Comparison of ENCODE assay signal across 31 cellular contexts in genomic region chr14:68592948-68593347, GRCh38.
DNase-seq lines count a peak whose midpoint lies in the region; ATAC-seq, FAIRE-seq and TF ChIP-seq lines count a peak whose summit lies in the region.
"Had no signal": no experiment of that assay in that cellular context is flagged by ENCODE, and none has a peak within 500 bp of the region (broad histone marks: within the 10 kb centered on the region; RNA-seq: fewer than 3 reads in every experiment).

No MANE protein-coding gene starts in this region.

- no peak for TF ChIP-seq EP300 in K562 (IDR thresholded peaks at IDR 0.05; ENCODE audit: low read length)
- no peak for TF ChIP-seq EP300 in SK-N-SH (IDR thresholded peaks at IDR 0.05; ENCODE audit: borderline replicate concordance in 1 of 2, low read depth in 1 of 2, low read length in 1 of 2)

- no peak for FAIRE-seq in K562 (lab: Jason Lieb, UNC)
- FAIRE-seq: colon, RCC 7860 had no signal

- H3K4me2 ChIP-seq in K562 (ENCODE audit: insufficient read depth, low read length), result no peak overlapping the region
- no peak overlapping the region for H3K4me2 ChIP-seq in SK-N-SH

- CTCF ChIA-PET in activated CD8-positive, alpha-beta T cell treated with anti-CD3 and anti-CD28 coated beads, Interleukin-2, amount 10 ng/mL, durations not matched to agents 7 days and 5 days (lab: Charles Lee), result no interaction called here
- CTCF ChIA-PET in activated CD8-positive, alpha-beta T cell treated with anti-CD3 and anti-CD28 coated beads for 36 hours (lab: Charles Lee), result no interaction called here
- CTCF ChIA-PET in K562 (lab: Yijun Ruan, JAX; ENCODE audit: low intra/inter-chr PET ratio), result no interaction called here
- CTCF ChIA-PET in SK-N-SH (lab: Yijun Ruan, JAX), result no interaction called here

- H4K20me1 ChIP-seq in K562 (replicated peaks; ENCODE audit: control insufficient read depth, insufficient read depth, low read length), result no peaks in the 10 kb centered on the region
- no peaks in the 10 kb centered on the region for H4K20me1 ChIP-seq in SK-N-SH (ENCODE audit: insufficient read depth)

- no peaks in the 10 kb centered on the region for H3F3A ChIP-seq in SK-N-SH (replicated peaks; ENCODE audit: insufficient read depth)

- in situ Hi-C loops in K562 (cut with MboI), result no loop called here

- H3K79me2 ChIP-seq in K562 (ENCODE audit: control insufficient read depth, insufficient read depth, low read length) (no peaks in the 10 kb centered on the region), SK-N-SH (ENCODE audit: insufficient read depth) (no peaks in the 10 kb centered on the region)

- no peaks in the 10 kb centered on the region for H3K36me3 Mint-ChIP-seq in activated CD8-positive, alpha-beta T cell treated with anti-CD3 and anti-CD28 coated beads, Interleukin-2, amount 10 ng/mL, durations not matched to agents 7 days and 5 days (ENCODE audit: low read depth)
- H3K36me3 Mint-ChIP-seq in activated CD8-positive, alpha-beta T cell treated with anti-CD3 and anti-CD28 coated beads for 36 hours (ENCODE audit: low read depth), result no peaks in the 10 kb centered on the region
- H3K36me3 Mint-ChIP-seq in nephron (ENCODE audit: low read depth), result no peaks in the 10 kb centered on the region
- peaks cover 0 to 5% of the 10 kb centered on the region in 2 donors for H3K36me3 Mint-ChIP-seq in stimulated activated naive B cell treated with anti-CD40 and anti-IgM and Interleukin-4, amounts not matched to agents 10 μg/mL and 1 μg/mL and 100 μg/mL, for 72 hours
- H3K36me3 Mint-ChIP-seq: memory B cell; naive thymus-derived CD8-positive, alpha-beta T cell had no signal

- no peaks in the 10 kb centered on the region for H3K36me3 ChIP-seq in K562 (ENCODE audit: control insufficient read depth, insufficient read depth, low read length)
- H3K36me3 ChIP-seq in SK-N-SH (replicated peaks in 1 of 2; ENCODE audit: control insufficient read depth in 1 of 2, insufficient read depth in 2 of 2, low read length in 1 of 2), result no peaks in the 10 kb centered on the region
- H3K36me3 ChIP-seq: heart right ventricle, right lobe of liver, stomach, transverse colon had no signal

- H3K9me3 Mint-ChIP-seq in activated CD8-positive, alpha-beta T cell treated with anti-CD3 and anti-CD28 coated beads, Interleukin-2, amount 10 ng/mL, durations not matched to agents 7 days and 5 days (ENCODE audit: insufficient read depth), result no peaks in the 10 kb centered on the region
- H3K9me3 Mint-ChIP-seq in activated CD8-positive, alpha-beta T cell treated with anti-CD3 and anti-CD28 coated beads for 36 hours, result no peaks in the 10 kb centered on the region
- no peaks in the 10 kb centered on the region for H3K9me3 Mint-ChIP-seq in nephron
- H3K9me3 Mint-ChIP-seq in stimulated activated naive B cell treated with anti-CD40 and anti-IgM and Interleukin-4, amounts not matched to agents 10 μg/mL and 1 μg/mL and 100 μg/mL, for 72 hours, result peaks cover 0 to 2% of the 10 kb centered on the region in 2 donors
- H3K9me3 Mint-ChIP-seq: activated T-helper 1 cell treated with anti-CD3 and anti-CD28 coated beads, Interleukin-12 subunit alpha, Interleukin-12 subunit beta, Interleukin-2, Interleukin-4 antibody, amounts not matched to agents 30 ng/mL and 10 ng/mL and 1 ng/mL, durations not matched to agents 14 hours and 24 hours and 36 hours; memory B cell; naive thymus-derived CD8-positive, alpha-beta T cell; T-helper 1 cell treated with Interleukin-12 subunit alpha and Interleukin-12 subunit beta and Interleukin-4 antibody, amounts not matched to agents 30 μg/mL and 1 μg/mL, for 36 hours had no signal

- H3K9ac ChIP-seq in K562 (ENCODE audit: insufficient read depth in 1 of 2, low read depth in 2 of 2, low read length in 2 of 2), result no peak overlapping the region
- no peak overlapping the region for H3K9ac ChIP-seq in SK-N-SH

- no peak for TF ChIP-seq POLR2A in K562 (conservative IDR thresholded peaks at IDR 0.05)

- no peak for TF ChIP-seq RAD21 in K562 (CRISPR knock-in tag; conservative IDR thresholded peaks at IDR 0.05 in 1 of 2, IDR thresholded peaks at IDR 0.05 in 1 of 2)
- TF ChIP-seq RAD21 in SK-N-SH (IDR thresholded peaks at IDR 0.05; ENCODE audit: low read length), result no peak

- H3K27me3 ChIP-seq in K562 (ENCODE audit: control insufficient read depth in 2 of 2, insufficient read depth in 2 of 2, low read length in 2 of 2) (no peaks in the 10 kb centered on the region; a peak in 2 of 5 replicates), SK-N-SH (ENCODE audit: insufficient read depth) (no peaks in the 10 kb centered on the region)
- H3K27me3 ChIP-seq: foreskin keratinocyte, heart right ventricle, right lobe of liver, stomach, transverse colon had no signal

- H3K27ac ChIP-seq in K562 (ENCODE audit: extremely low read depth, low read depth, low read length) (no peak overlapping the region), SK-N-SH (ENCODE audit: low read depth in 2 of 2, low read length in 1 of 2) (no peak overlapping the region)
- H3K27ac ChIP-seq: 22Rv1, foreskin keratinocyte, right lobe of liver had no signal

- H3K9me3 ChIP-seq in K562 (replicated peaks; ENCODE audit: control insufficient read depth, insufficient read depth, low read depth, low read length) (no peaks in the 10 kb centered on the region), SK-N-SH (no peaks in the 10 kb centered on the region)
- H3K9me3 ChIP-seq: heart right ventricle, right lobe of liver, stomach, transverse colon had no signal

- H2AFZ ChIP-seq in K562 (ENCODE audit: low read depth, low read length), result no peak overlapping the region
- no peak overlapping the region for H2AFZ ChIP-seq in SK-N-SH (ENCODE audit: low read depth)

- WGBS in K562 (ENCODE audit: insufficient coverage, low coverage, missing lambda C conversion rate), result 20% methylated on average over 5 of the region's 5 CpGs
- 93% methylated on average over 5 of the region's 5 CpGs for WGBS in SK-N-SH (ENCODE audit: low lambda C conversion rate)

- no peaks in the 10 kb centered on the region for H3K9me2 ChIP-seq in SK-N-SH

- no peak overlapping the region for H3K4me3 ChIP-seq in K562
- no peak overlapping the region for H3K4me3 ChIP-seq in SK-N-SH (ENCODE audit: low read depth in 2 of 2, low read length in 1 of 2)
- H3K4me3 ChIP-seq: heart right ventricle, right lobe of liver, stomach, transverse colon had no signal

- H3K4me3 Mint-ChIP-seq in activated CD8-positive, alpha-beta T cell treated with anti-CD3 and anti-CD28 coated beads, Interleukin-2, amount 10 ng/mL, durations not matched to agents 7 days and 5 days, result no peak overlapping the region
- no peak overlapping the region for H3K4me3 Mint-ChIP-seq in activated CD8-positive, alpha-beta T cell treated with anti-CD3 and anti-CD28 coated beads for 36 hours
- H3K4me3 Mint-ChIP-seq in nephron, result peak overlapping the region in 1 of 3 experiments; percentile 36
- H3K4me3 Mint-ChIP-seq in stimulated activated naive B cell treated with anti-CD40 and anti-IgM and Interleukin-4, amounts not matched to agents 10 μg/mL and 1 μg/mL and 100 μg/mL, for 72 hours, result no peak overlapping the region
- H3K4me3 Mint-ChIP-seq: activated T-helper 1 cell treated with anti-CD3 and anti-CD28 coated beads, Interleukin-12 subunit alpha, Interleukin-12 subunit beta, Interleukin-2, Interleukin-4 antibody, amounts not matched to agents 30 ng/mL and 10 ng/mL and 1 ng/mL, durations not matched to agents 14 hours and 24 hours and 36 hours; memory B cell; T-helper 1 cell treated with Interleukin-12 subunit alpha and Interleukin-12 subunit beta and Interleukin-4 antibody, amounts not matched to agents 30 μg/mL and 1 μg/mL, for 36 hours had no signal

- H3K27me3 Mint-ChIP-seq in activated CD8-positive, alpha-beta T cell treated with anti-CD3 and anti-CD28 coated beads, Interleukin-2, amount 10 ng/mL, durations not matched to agents 7 days and 5 days (ENCODE audit: low read depth), result no peaks in the 10 kb centered on the region
- no peaks in the 10 kb centered on the region for H3K27me3 Mint-ChIP-seq in activated CD8-positive, alpha-beta T cell treated with anti-CD3 and anti-CD28 coated beads for 36 hours
- H3K27me3 Mint-ChIP-seq in nephron (ENCODE audit: low read depth), result no peaks in the 10 kb centered on the region
- no peaks in the 10 kb centered on the region for H3K27me3 Mint-ChIP-seq in stimulated activated naive B cell treated with anti-CD40 and anti-IgM and Interleukin-4, amounts not matched to agents 10 μg/mL and 1 μg/mL and 100 μg/mL, for 72 hours
- H3K27me3 Mint-ChIP-seq: memory B cell; naive thymus-derived CD8-positive, alpha-beta T cell had no signal

- peak overlapping the region; percentile 51 for H3K27ac Mint-ChIP-seq in activated CD8-positive, alpha-beta T cell treated with anti-CD3 and anti-CD28 coated beads, Interleukin-2, amount 10 ng/mL, durations not matched to agents 7 days and 5 days
- no peak overlapping the region for H3K27ac Mint-ChIP-seq in activated CD8-positive, alpha-beta T cell treated with anti-CD3 and anti-CD28 coated beads for 36 hours
- H3K27ac Mint-ChIP-seq in nephron, result peak overlapping the region in 2 of 3 experiments; percentile 98 to 99
- peak overlapping the region; percentile 92 for H3K27ac Mint-ChIP-seq in stimulated activated naive B cell treated with anti-CD40 and anti-IgM and Interleukin-4, amounts not matched to agents 10 μg/mL and 1 μg/mL and 100 μg/mL, for 72 hours
- H3K27ac Mint-ChIP-seq: activated T-helper 1 cell treated with anti-CD3 and anti-CD28 coated beads, Interleukin-12 subunit alpha, Interleukin-12 subunit beta, Interleukin-2, Interleukin-4 antibody, amounts not matched to agents 30 ng/mL and 10 ng/mL and 1 ng/mL, durations not matched to agents 14 hours and 24 hours and 36 hours; memory B cell; T-helper 1 cell treated with Interleukin-12 subunit alpha and Interleukin-12 subunit beta and Interleukin-4 antibody, amounts not matched to agents 30 μg/mL and 1 μg/mL, for 36 hours had no signal

- BruUV-seq in K562 (replicated peaks; lab: Mats Ljungman, UMichigan), result no TSS peak

- H3K4me1 Mint-ChIP-seq in activated CD8-positive, alpha-beta T cell treated with anti-CD3 and anti-CD28 coated beads, Interleukin-2, amount 10 ng/mL, durations not matched to agents 7 days and 5 days (ENCODE audit: low read depth), result peaks cover 19% of the 10 kb centered on the region
- peaks cover 12% of the 10 kb centered on the region for H3K4me1 Mint-ChIP-seq in activated CD8-positive, alpha-beta T cell treated with anti-CD3 and anti-CD28 coated beads for 36 hours (ENCODE audit: low read depth)
- peaks cover 98% of the 10 kb centered on the region for H3K4me1 Mint-ChIP-seq in nephron
- H3K4me1 Mint-ChIP-seq in stimulated activated naive B cell treated with anti-CD40 and anti-IgM and Interleukin-4, amounts not matched to agents 10 μg/mL and 1 μg/mL and 100 μg/mL, for 72 hours, result peaks cover 29 to 36% of the 10 kb centered on the region in 2 donors

- intact Hi-C loops in activated CD8-positive, alpha-beta T cell treated with anti-CD3 and anti-CD28 coated beads for 36 hours (cut with micrococcal nuclease), result no loop called here
- intact Hi-C loops in K562 (cut with micrococcal nuclease), result no loop called here

- no peak for TF ChIP-seq CTCF in activated CD8-positive, alpha-beta T cell treated with anti-CD3 and anti-CD28 coated beads for 36 hours (IDR thresholded peaks at IDR 0.05)
- TF ChIP-seq CTCF in K562 (IDR thresholded peaks at IDR 0.05 in 2 of 3, conservative IDR thresholded peaks at IDR 0.05 in 1 of 3; ENCODE audit: insufficient read depth in 2 of 3, low read depth in 1 of 3, low read length in 3 of 3) (no peak), nephron (IDR thresholded peaks at IDR 0.05; ENCODE audit: unreplicated experiment in 3 of 3) (no peak), SK-N-SH (IDR thresholded peaks at IDR 0.05) (no peak)

- DNase-seq in activated CD8-positive, alpha-beta T cell treated with anti-CD3 and anti-CD28 coated beads, Interleukin-2, amount 10 ng/mL, durations not matched to agents 7 days and 5 days, result no peak
- DNase-seq in activated CD8-positive, alpha-beta T cell treated with anti-CD3 and anti-CD28 coated beads for 36 hours, result no peak
- no peak for DNase-seq in K562 (ENCODE audit: extremely low read depth in 1 of 4, low spot score in 3 of 4)
- DNase-seq in stimulated activated naive B cell treated with anti-CD40 and anti-IgM and Interleukin-4, amounts not matched to agents 10 μg/mL and 1 μg/mL and 100 μg/mL, for 72 hours, result no peak
- no peak for DNase-seq in NOMO-1 treated with dmso at 0.1 percent for 144 hours (lab: John Stamatoyannopoulos, UW; ENCODE audit: unreplicated experiment)
- no peak for DNase-seq in SK-N-SH
- DNase-seq: activated CD4-positive, alpha-beta T cell treated with anti-CD3 and anti-CD28 coated beads for 4 hours; AML-193; effector memory CD4-positive, alpha-beta T cell; foreskin keratinocyte; GF-D8; GOT3; heart right ventricle; left cardiac atrium; NCI-H1048; NCI-H1694 treated with DMSO at 0.1 percent for 48 hours; NCI-H2171; NCI-H524 treated with DMSO at 0.1 percent for 48 hours; stomach; transverse colon had no signal

- H3K9me1 ChIP-seq in K562 (ENCODE audit: control insufficient read depth, insufficient read depth, low read length), result no peaks in the 10 kb centered on the region

- no peaks in the 10 kb centered on the region; a peak in 2 of 5 replicates for H3K4me1 ChIP-seq in K562 (replicated peaks in 1 of 2; ENCODE audit: control insufficient read depth in 2 of 2, insufficient read depth in 2 of 2, low read length in 2 of 2)
- peaks cover 19 to 24% of the 10 kb centered on the region in 2 experiments; a peak in 3 of 4 replicates for H3K4me1 ChIP-seq in SK-N-SH (ENCODE audit: control insufficient read depth in 1 of 2, insufficient read depth in 2 of 2, low read depth in 1 of 2, low read length in 1 of 2)
- H3K4me1 ChIP-seq: foreskin keratinocyte, right lobe of liver had no signal

- ATAC-seq in activated CD8-positive, alpha-beta T cell treated with anti-CD3 and anti-CD28 coated beads, Interleukin-2, amount 10 ng/mL, durations not matched to agents 7 days and 5 days, result no peak
- no peak for ATAC-seq in activated CD8-positive, alpha-beta T cell treated with anti-CD3 and anti-CD28 coated beads for 36 hours
- ATAC-seq in K562 (no peak), GM18519 (IDR thresholded peaks at IDR 0.05; ENCODE audit: low FRiP score, unreplicated experiment) (no peak)
- ATAC-seq in stimulated activated naive B cell treated with anti-CD40 and anti-IgM and Interleukin-4, amounts not matched to agents 10 μg/mL and 1 μg/mL and 100 μg/mL, for 72 hours (replicated peaks), result no peak
- ATAC-seq: esophagus mucosa; foreskin keratinocyte; heart right ventricle; left cardiac atrium; naive thymus-derived CD8-positive, alpha-beta T cell; right lobe of liver had no signal

- POLR2A ChIA-PET in activated CD8-positive, alpha-beta T cell treated with anti-CD3 and anti-CD28 coated beads, Interleukin-2, amount 10 ng/mL, durations not matched to agents 7 days and 5 days (lab: Charles Lee), result no interaction called here
- POLR2A ChIA-PET in activated CD8-positive, alpha-beta T cell treated with anti-CD3 and anti-CD28 coated beads for 36 hours (lab: Charles Lee), result no interaction called here
- POLR2A ChIA-PET in K562 (lab: Yijun Ruan, JAX), result interaction anchor here (0.8 to 1.5 kb wide), 2 partner anchors 9 to 18 kb away, joined by 3 to 4 read pairs; no protein-coding TSS in a partner anchor
- POLR2A ChIA-PET in SK-N-SH (lab: Yijun Ruan, JAX), result no interaction called here
